ENCODE assay signal across 13 cellular contexts in genomic region chr18:7084766-7085080, GRCh38.
DNase-seq lines count a peak whose midpoint lies in the region; ATAC-seq and TF ChIP-seq lines count a peak whose summit lies in the region.
"Had no signal": no experiment of that assay in that cellular context is flagged by ENCODE, and none has a peak within 500 bp of the region (broad histone marks: within the 10 kb centered on the region; RNA-seq: fewer than 3 reads in every experiment).

No MANE protein-coding gene starts in this region.

- peak; percentile 81; the same call in 2 of the 3 replicates for ATAC-seq in RWPE2 (ENCODE audit: low read depth)
- no peak for ATAC-seq in GM19328 (IDR thresholded peaks at IDR 0.05; ENCODE audit: unreplicated experiment)
- no peak for ATAC-seq in GM21717 (IDR thresholded peaks at IDR 0.05; ENCODE audit: unreplicated experiment)
- ATAC-seq in GM18868 (IDR thresholded peaks at IDR 0.05; ENCODE audit: unreplicated experiment) = no peak

- no peaks in the 10 kb centered on the region for H3K36me3 ChIP-seq in RWPE2 (ENCODE audit: low read depth)
- H3K36me3 ChIP-seq: BLaER1 had no signal

- DNase-seq in AG08396 (ENCODE audit: low spot score) (peak; percentile 55), RWPE2 (ENCODE audit: low spot score) (no peak), fibroblast of peridontal ligament (ENCODE audit: extremely low read depth) (peak; percentile 78), pons (ENCODE audit: low spot score) (peak; percentile 25), NCI-H526 (lab: John Stamatoyannopoulos, UW) (no peak)
- DNase-seq: activated T-cell treated with anti-CD3 and anti-CD28 coated beads, Interleukin-2, amount 50 U/mL, for 24 hours; cortex of kidney; occipital lobe had no signal

- H3K9me3 ChIP-seq in RWPE2 (ENCODE audit: severe bottlenecking) = no peaks in the 10 kb centered on the region
- H3K9me3 ChIP-seq: BLaER1 had no signal

- H3K4me1 ChIP-seq in RWPE2 (ENCODE audit: insufficient read depth, poor library complexity, severe bottlenecking) = peaks cover 11% of the 10 kb centered on the region
- H3K4me1 ChIP-seq: BLaER1 had no signal

- no peak overlapping the region for H3K4me3 ChIP-seq in RWPE2 (ENCODE audit: severe bottlenecking)
- H3K4me3 ChIP-seq: BLaER1 had no signal

- no peak for TF ChIP-seq CTCF in RWPE2 (IDR thresholded peaks at IDR 0.05; ENCODE audit: poor library complexity, severe bottlenecking)

- no peaks in the 10 kb centered on the region for H3K27me3 ChIP-seq in RWPE2 (ENCODE audit: insufficient read depth, poor library complexity, severe bottlenecking)
- H3K27me3 ChIP-seq: BLaER1 had no signal

- H3K27ac ChIP-seq in RWPE2 (ENCODE audit: poor library complexity, severe bottlenecking) = peak overlapping the region; percentile 83
- H3K27ac ChIP-seq: BLaER1, VCaP had no signal

Comparison
In these comparisons a context has a peak if more than half of its experiments do, and no peak if none do; other contexts are left out.
1. DNase-seq: peak in AG08396 (single experiment), fibroblast of peridontal ligament (single experiment) and pons (single experiment); none in RWPE2 (single experiment) and NCI-H526 (0 of 2).